Comparison of ENCODE assay signal across 1 cellular context in the genomic region with DNA sequence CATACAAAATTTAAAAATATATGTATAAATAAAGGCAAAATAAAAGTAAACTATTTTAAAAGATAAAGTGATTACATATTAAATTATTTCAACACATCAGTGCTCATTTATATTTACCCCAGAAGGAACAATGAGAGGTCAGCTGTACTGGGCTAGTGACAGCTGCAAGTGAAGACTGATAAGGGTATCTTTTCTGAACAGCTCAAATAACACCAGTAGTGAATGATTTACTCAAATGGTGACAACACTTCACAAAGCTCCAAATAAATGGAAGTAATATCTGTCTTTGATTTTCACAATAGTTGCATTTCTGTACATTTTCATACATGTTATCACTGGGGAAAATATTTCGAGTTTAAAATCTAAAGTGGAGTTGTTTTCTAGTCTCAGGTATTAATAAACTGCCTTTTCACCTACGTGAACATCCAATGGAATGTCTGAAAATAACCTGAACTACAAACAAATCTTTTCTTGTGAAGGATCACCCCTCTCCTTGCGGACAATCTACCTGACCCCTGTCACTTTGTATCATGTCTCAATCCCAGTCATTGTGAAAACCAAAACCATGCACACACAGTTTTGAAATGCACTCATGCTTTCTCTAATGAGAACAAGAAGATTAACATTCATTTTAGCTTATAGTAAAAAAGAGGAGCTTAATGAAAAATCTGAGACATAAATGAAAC.
TF ChIP-seq lines count a peak whose summit lies in the region.

No MANE protein-coding gene starts in this region.

TF ChIP-seq in HepG2, 621 proteins besides CTCF, POLR2A, EP300 and RAD21 (continued from another document and continues in another):
- TF ChIP-seq, protein P1, sequence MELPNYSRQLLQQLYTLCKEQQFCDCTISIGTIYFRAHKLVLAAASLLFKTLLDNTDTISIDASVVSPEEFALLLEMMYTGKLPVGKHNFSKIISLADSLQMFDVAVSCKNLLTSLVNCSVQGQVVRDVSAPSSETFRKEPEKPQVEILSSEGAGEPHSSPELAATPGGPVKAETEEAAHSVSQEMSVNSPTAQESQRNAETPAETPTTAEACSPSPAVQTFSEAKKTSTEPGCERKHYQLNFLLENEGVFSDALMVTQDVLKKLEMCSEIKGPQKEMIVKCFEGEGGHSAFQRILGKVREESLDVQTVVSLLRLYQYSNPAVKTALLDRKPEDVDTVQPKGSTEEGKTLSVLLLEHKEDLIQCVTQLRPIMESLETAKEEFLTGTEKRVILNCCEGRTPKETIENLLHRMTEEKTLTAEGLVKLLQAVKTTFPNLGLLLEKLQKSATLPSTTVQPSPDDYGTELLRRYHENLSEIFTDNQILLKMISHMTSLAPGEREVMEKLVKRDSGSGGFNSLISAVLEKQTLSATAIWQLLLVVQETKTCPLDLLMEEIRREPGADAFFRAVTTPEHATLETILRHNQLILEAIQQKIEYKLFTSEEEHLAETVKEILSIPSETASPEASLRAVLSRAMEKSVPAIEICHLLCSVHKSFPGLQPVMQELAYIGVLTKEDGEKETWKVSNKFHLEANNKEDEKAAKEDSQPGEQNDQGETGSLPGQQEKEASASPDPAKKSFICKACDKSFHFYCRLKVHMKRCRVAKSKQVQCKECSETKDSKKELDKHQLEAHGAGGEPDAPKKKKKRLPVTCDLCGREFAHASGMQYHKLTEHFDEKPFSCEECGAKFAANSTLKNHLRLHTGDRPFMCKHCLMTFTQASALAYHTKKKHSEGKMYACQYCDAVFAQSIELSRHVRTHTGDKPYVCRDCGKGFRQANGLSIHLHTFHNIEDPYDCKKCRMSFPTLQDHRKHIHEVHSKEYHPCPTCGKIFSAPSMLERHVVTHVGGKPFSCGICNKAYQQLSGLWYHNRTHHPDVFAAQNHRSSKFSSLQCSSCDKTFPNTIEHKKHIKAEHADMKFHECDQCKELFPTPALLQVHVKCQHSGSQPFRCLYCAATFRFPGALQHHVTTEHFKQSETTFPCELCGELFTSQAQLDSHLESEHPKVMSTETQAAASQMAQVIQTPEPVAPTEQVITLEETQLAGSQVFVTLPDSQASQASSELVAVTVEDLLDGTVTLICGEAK (IDR thresholded peaks at IDR 0.05) = no peak
- TF ChIP-seq, protein P1 (CRISPR knock-in tag; IDR thresholded peaks at IDR 0.05) = no peak
- TF ChIP-seq ZNF598 (CRISPR knock-in tag; IDR thresholded peaks at IDR 0.05; ENCODE audit: borderline replicate concordance) (no peak), MED8 (CRISPR knock-in tag; IDR thresholded peaks at IDR 0.05; ENCODE audit: insufficient replicate concordance) (no peak), HES4 (CRISPR knock-in tag; IDR thresholded peaks at IDR 0.05; ENCODE audit: borderline replicate concordance) (no peak), ZMYM3 (CRISPR knock-in tag; IDR thresholded peaks at IDR 0.05) (no peak), CBFB (CRISPR knock-in tag; IDR thresholded peaks at IDR 0.05) (no peak), ZNF460 (CRISPR knock-in tag; IDR thresholded peaks at IDR 0.05; ENCODE audit: borderline replicate concordance) (no peak), MZF1 (CRISPR knock-in tag; IDR thresholded peaks at IDR 0.05; ENCODE audit: borderline replicate concordance) (no peak), ZFP36L2 (CRISPR knock-in tag; IDR thresholded peaks at IDR 0.05) (no peak), ZNF839 (CRISPR knock-in tag; IDR thresholded peaks at IDR 0.05; ENCODE audit: borderline replicate concordance) (no peak), MIER2 (CRISPR knock-in tag; IDR thresholded peaks at IDR 0.05) (no peak), ZNF7 (CRISPR knock-in tag; IDR thresholded peaks at IDR 0.05) (peak; percentile 55; the same call in 1 of the 2 replicates), CREM (IDR thresholded peaks at IDR 0.05) (0 out of 2 replicates have a peak, but pooled peaks have one; percentile 17), CREM (CRISPR knock-in tag; IDR thresholded peaks at IDR 0.05) (no peak), SOX5 (CRISPR knock-in tag; IDR thresholded peaks at IDR 0.05; ENCODE audit: borderline replicate concordance) (peak; percentile 82), ZNF841 (CRISPR knock-in tag; IDR thresholded peaks at IDR 0.05; ENCODE audit: borderline replicate concordance) (no peak), NFE2L1 (CRISPR knock-in tag; IDR thresholded peaks at IDR 0.05; ENCODE audit: borderline replicate concordance) (no peak), ETV6 (CRISPR knock-in tag; conservative IDR thresholded peaks at IDR 0.05) (no peak), SOX13 (IDR thresholded peaks at IDR 0.05) (peak; percentile 49; the same call in 1 of the 2 replicates), SOX13 (CRISPR knock-in tag; conservative IDR thresholded peaks at IDR 0.05 in 1 of 2, IDR thresholded peaks at IDR 0.05 in 1 of 2) (peak in 1 of 2 experiments; percentile 79; a peak in 2 of 4 replicates), SYNCRIP (IDR thresholded peaks at IDR 0.05; ENCODE audit: insufficient read depth, low read depth, low read length) (no peak), KDM6A (CRISPR knock-in tag; IDR thresholded peaks at IDR 0.05; ENCODE audit: low read depth) (no peak), HNRNPUL1 (IDR thresholded peaks at IDR 0.05; ENCODE audit: low read depth, low read length) (0 out of 2 replicates have a peak, but pooled peaks have one; percentile 42)
- TF ChIP-seq, protein P2, sequence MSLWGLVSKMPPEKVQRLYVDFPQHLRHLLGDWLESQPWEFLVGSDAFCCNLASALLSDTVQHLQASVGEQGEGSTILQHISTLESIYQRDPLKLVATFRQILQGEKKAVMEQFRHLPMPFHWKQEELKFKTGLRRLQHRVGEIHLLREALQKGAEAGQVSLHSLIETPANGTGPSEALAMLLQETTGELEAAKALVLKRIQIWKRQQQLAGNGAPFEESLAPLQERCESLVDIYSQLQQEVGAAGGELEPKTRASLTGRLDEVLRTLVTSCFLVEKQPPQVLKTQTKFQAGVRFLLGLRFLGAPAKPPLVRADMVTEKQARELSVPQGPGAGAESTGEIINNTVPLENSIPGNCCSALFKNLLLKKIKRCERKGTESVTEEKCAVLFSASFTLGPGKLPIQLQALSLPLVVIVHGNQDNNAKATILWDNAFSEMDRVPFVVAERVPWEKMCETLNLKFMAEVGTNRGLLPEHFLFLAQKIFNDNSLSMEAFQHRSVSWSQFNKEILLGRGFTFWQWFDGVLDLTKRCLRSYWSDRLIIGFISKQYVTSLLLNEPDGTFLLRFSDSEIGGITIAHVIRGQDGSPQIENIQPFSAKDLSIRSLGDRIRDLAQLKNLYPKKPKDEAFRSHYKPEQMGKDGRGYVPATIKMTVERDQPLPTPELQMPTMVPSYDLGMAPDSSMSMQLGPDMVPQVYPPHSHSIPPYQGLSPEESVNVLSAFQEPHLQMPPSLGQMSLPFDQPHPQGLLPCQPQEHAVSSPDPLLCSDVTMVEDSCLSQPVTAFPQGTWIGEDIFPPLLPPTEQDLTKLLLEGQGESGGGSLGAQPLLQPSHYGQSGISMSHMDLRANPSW (CRISPR knock-in tag; IDR thresholded peaks at IDR 0.05; ENCODE audit: borderline replicate concordance) = no peak
- TF ChIP-seq, protein P3, sequence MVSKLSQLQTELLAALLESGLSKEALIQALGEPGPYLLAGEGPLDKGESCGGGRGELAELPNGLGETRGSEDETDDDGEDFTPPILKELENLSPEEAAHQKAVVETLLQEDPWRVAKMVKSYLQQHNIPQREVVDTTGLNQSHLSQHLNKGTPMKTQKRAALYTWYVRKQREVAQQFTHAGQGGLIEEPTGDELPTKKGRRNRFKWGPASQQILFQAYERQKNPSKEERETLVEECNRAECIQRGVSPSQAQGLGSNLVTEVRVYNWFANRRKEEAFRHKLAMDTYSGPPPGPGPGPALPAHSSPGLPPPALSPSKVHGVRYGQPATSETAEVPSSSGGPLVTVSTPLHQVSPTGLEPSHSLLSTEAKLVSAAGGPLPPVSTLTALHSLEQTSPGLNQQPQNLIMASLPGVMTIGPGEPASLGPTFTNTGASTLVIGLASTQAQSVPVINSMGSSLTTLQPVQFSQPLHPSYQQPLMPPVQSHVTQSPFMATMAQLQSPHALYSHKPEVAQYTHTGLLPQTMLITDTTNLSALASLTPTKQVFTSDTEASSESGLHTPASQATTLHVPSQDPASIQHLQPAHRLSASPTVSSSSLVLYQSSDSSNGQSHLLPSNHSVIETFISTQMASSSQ (IDR thresholded peaks at IDR 0.05; ENCODE audit: low read depth) = peak; percentile 75
- TF ChIP-seq, protein P3 (CRISPR knock-in tag; IDR thresholded peaks at IDR 0.05; ENCODE audit: borderline replicate concordance) = peak; percentile 59; the same call in 1 of the 2 replicates
- TF ChIP-seq, protein P4, sequence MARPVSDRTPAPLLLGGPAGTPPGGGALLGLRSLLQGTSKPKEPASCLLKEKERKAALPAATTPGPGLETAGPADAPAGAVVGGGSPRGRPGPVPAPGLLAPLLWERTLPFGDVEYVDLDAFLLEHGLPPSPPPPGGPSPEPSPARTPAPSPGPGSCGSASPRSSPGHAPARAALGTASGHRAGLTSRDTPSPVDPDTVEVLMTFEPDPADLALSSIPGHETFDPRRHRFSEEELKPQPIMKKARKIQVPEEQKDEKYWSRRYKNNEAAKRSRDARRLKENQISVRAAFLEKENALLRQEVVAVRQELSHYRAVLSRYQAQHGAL (CRISPR knock-in tag; IDR thresholded peaks at IDR 0.05; ENCODE audit: not compliant biosample characterization) = no peak
- TF ChIP-seq, protein P5, sequence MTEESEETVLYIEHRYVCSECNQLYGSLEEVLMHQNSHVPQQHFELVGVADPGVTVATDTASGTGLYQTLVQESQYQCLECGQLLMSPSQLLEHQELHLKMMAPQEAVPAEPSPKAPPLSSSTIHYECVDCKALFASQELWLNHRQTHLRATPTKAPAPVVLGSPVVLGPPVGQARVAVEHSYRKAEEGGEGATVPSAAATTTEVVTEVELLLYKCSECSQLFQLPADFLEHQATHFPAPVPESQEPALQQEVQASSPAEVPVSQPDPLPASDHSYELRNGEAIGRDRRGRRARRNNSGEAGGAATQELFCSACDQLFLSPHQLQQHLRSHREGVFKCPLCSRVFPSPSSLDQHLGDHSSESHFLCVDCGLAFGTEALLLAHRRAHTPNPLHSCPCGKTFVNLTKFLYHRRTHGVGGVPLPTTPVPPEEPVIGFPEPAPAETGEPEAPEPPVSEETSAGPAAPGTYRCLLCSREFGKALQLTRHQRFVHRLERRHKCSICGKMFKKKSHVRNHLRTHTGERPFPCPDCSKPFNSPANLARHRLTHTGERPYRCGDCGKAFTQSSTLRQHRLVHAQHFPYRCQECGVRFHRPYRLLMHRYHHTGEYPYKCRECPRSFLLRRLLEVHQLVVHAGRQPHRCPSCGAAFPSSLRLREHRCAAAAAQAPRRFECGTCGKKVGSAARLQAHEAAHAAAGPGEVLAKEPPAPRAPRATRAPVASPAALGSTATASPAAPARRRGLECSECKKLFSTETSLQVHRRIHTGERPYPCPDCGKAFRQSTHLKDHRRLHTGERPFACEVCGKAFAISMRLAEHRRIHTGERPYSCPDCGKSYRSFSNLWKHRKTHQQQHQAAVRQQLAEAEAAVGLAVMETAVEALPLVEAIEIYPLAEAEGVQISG (CRISPR knock-in tag; IDR thresholded peaks at IDR 0.05) = no peak
- TF ChIP-seq, protein P6, sequence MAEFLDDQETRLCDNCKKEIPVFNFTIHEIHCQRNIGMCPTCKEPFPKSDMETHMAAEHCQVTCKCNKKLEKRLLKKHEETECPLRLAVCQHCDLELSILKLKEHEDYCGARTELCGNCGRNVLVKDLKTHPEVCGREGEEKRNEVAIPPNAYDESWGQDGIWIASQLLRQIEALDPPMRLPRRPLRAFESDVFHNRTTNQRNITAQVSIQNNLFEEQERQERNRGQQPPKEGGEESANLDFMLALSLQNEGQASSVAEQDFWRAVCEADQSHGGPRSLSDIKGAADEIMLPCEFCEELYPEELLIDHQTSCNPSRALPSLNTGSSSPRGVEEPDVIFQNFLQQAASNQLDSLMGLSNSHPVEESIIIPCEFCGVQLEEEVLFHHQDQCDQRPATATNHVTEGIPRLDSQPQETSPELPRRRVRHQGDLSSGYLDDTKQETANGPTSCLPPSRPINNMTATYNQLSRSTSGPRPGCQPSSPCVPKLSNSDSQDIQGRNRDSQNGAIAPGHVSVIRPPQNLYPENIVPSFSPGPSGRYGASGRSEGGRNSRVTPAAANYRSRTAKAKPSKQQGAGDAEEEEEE (CRISPR knock-in tag; IDR thresholded peaks at IDR 0.05; ENCODE audit: borderline replicate concordance) = no peak
- TF ChIP-seq, protein P7, sequence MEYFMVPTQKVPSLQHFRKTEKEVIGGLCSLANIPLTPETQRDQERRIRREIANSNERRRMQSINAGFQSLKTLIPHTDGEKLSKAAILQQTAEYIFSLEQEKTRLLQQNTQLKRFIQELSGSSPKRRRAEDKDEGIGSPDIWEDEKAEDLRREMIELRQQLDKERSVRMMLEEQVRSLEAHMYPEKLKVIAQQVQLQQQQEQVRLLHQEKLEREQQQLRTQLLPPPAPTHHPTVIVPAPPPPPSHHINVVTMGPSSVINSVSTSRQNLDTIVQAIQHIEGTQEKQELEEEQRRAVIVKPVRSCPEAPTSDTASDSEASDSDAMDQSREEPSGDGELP (IDR thresholded peaks at IDR 0.05; ENCODE audit: borderline replicate concordance, low read depth) = peak; percentile 86
